Comparison of ENCODE assay signal across 8 cellular contexts in genomic region chr16:21501223-21501868, GRCh38.
DNase-seq lines count a peak whose midpoint lies in the region; ATAC-seq lines count a peak whose summit lies in the region.
"Not testable (repeated sequence)": the region's sequence is repeated elsewhere in the genome, so short reads cannot be mapped to it uniquely, and the experiment has no call there.

No MANE protein-coding gene starts in this region.

- H3K27ac Mint-ChIP-seq in CD4-positive, CD25-positive, alpha-beta regulatory T cell: peak overlapping the region; percentile 76 to 93 (median 82)

- peaks cover 0 to 25% (median 3%) of the 10 kb centered on the region in 4 donors for H3K4me1 Mint-ChIP-seq in CD4-positive, CD25-positive, alpha-beta regulatory T cell

- not testable (repeated sequence) for H3K36me3 Mint-ChIP-seq in CD4-positive, CD25-positive, alpha-beta regulatory T cell

- peak overlapping the region; percentile 91 to 95 (median 94) for H3K4me3 Mint-ChIP-seq in CD4-positive, CD25-positive, alpha-beta regulatory T cell

- peak; percentile 74 to 83 (median 79) for DNase-seq in CD4-positive, CD25-positive, alpha-beta regulatory T cell
- DNase-seq in RPMI7951 (ENCODE audit: low read depth): peak; percentile 66
- DNase-seq in activated T-helper 1 cell treated with Interleukin-2 at 50 U/mL for 16 hours (ENCODE audit: low read depth): peak; percentile 76
- not testable (repeated sequence) for DNase-seq in epithelial cell of prostate (ENCODE audit: low read depth, low spot score)
- DNase-seq in middle frontal gyrus (ENCODE audit: extremely low spot score, low spot score): peak; percentile 1
- DNase-seq in stimulated activated CD4-positive, alpha-beta T cell treated with anti-CD3 and anti-CD28 coated beads, TNF-alpha, amount 100 ng/mL, for 48 hours (ENCODE audit: low read depth in 3 of 3): peak in 2 of 3 donors; percentile 51 to 62

- H3K27ac ChIP-seq in CD4-positive, CD25-positive, alpha-beta regulatory T cell (ENCODE audit: insufficient read depth, low read length, poor library complexity, severe bottlenecking): peak overlapping the region; percentile 96
- peak overlapping the region; percentile 82 for H3K27ac ChIP-seq in epithelial cell of prostate

- not testable (repeated sequence) for H3K9me3 Mint-ChIP-seq in CD4-positive, CD25-positive, alpha-beta regulatory T cell

- not testable (repeated sequence) for H3K9me3 ChIP-seq in CD4-positive, CD25-positive, alpha-beta regulatory T cell (ENCODE audit: control insufficient read depth in 2 of 2, low read length in 2 of 2)

- not testable (repeated sequence) for H3K27me3 ChIP-seq in CD4-positive, CD25-positive, alpha-beta regulatory T cell (ENCODE audit: control insufficient read depth, insufficient read depth, low read length)

- not testable (repeated sequence) for H3K36me3 ChIP-seq in CD4-positive, CD25-positive, alpha-beta regulatory T cell (ENCODE audit: control insufficient read depth, insufficient read depth, low read length)

- ATAC-seq in CD4-positive, CD25-positive, alpha-beta regulatory T cell (ENCODE audit: low read depth in 2 of 2): peak; percentile 64 to 68
- peak; percentile 43 for ATAC-seq in GM21515 (IDR thresholded peaks at IDR 0.05; ENCODE audit: unreplicated experiment)
- ATAC-seq in HG03457 (IDR thresholded peaks at IDR 0.05; ENCODE audit: unreplicated experiment): peak; percentile 28

- H3K4me3 ChIP-seq in CD4-positive, CD25-positive, alpha-beta regulatory T cell (ENCODE audit: low read depth, low read length): peak overlapping the region; percentile 51

- H3K27me3 Mint-ChIP-seq in CD4-positive, CD25-positive, alpha-beta regulatory T cell: not testable (repeated sequence)

- H3K4me1 ChIP-seq in CD4-positive, CD25-positive, alpha-beta regulatory T cell (ENCODE audit: control insufficient read depth, insufficient read depth, low read length, poor library complexity, severe bottlenecking): not testable (repeated sequence)
